In the genomic region with DNA sequence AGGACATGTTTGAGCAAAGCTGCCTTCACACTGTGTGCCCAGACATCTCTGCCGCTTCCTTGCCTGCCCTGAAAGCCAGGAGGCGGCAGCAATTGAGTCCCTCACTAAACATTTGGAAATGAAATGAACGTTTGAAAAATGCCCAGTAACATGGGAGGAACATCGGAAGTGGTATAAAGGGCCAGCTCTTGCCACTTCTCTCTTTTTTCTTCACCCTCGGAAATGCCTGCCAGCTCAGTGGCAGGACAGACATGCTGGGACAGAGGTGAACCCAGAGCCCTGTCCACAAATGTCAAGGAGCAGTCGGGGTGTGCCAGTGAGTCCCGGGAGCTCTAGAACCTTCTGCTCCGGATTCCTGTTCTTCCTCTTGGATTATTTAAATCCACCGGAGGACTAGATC, we compare ENCODE assay signal across 17 cellular contexts. TPM values are rescaled to one million over a fixed set of nuclear protein-coding genes. Genes with fewer than 3 reads are reported as not detected.
A peak's percentile ranks its signal among the peaks of the same experiment; 100 is the strongest.
DNase-seq lines count a peak whose midpoint lies in the region; ATAC-seq and TF ChIP-seq lines count a peak whose summit lies in the region.
"Had no signal": no experiment of that assay in that cellular context is flagged by ENCODE, and none has a peak within 500 bp of the region (broad histone marks: within the 10 kb centered on the region; RNA-seq: fewer than 3 reads in every experiment).

No MANE protein-coding gene starts in this region.

- H3K36me3 ChIP-seq in left ventricle myocardium inferior (peaks cover 42% of the 10 kb centered on the region), subcutaneous abdominal adipose tissue (ENCODE audit: control insufficient read depth in 5 of 5, insufficient read depth in 5 of 5, low read length in 5 of 5) (peaks cover 0 to 6% (median 0%) of the 10 kb centered on the region in 5 donors), tibial nerve (peaks cover 0 to 17% (median 0%) of the 10 kb centered on the region in 3 donors)

- H3K27ac ChIP-seq in left ventricle myocardium inferior (replicated peaks) (peak overlapping the region; percentile 31), foreskin keratinocyte (no peak overlapping the region), subcutaneous abdominal adipose tissue (ENCODE audit: low read depth, low read length) (peak overlapping the region; percentile 42), tibial nerve (no peak overlapping the region)
- H3K27ac ChIP-seq: 22Rv1, A549, C4-2B had no signal

- intact Hi-C loops in activated CD4-positive, alpha-beta T cell treated with anti-CD3 and anti-CD28 coated beads, Interleukin-2, amount 10 ng/mL, durations not matched to agents 24 days and 14 days (cut with micrococcal nuclease) = no loop called here
- intact Hi-C loops in left ventricle myocardium inferior (cut with micrococcal nuclease) = no loop called here
- intact Hi-C loops in left cardiac atrium (cut with DNase I) = no loop called here

- TF ChIP-seq POLR2A in tibial nerve (IDR thresholded peaks at IDR 0.05) = no peak

- H3K36me3 Mint-ChIP-seq in activated CD4-positive, alpha-beta T cell treated with anti-CD3 and anti-CD28 coated beads, Interleukin-2, amount 10 ng/mL, durations not matched to agents 24 days and 14 days (ENCODE audit: low read depth) = peaks cover 23% of the 10 kb centered on the region

- no peaks in the 10 kb centered on the region for H3K4me1 Mint-ChIP-seq in activated CD4-positive, alpha-beta T cell treated with anti-CD3 and anti-CD28 coated beads, Interleukin-2, amount 10 ng/mL, durations not matched to agents 24 days and 14 days

- H3K9me3 ChIP-seq in left ventricle myocardium inferior (replicated peaks) (no peaks in the 10 kb centered on the region), subcutaneous abdominal adipose tissue (ENCODE audit: control insufficient read depth in 5 of 5, low read length in 5 of 5) (no peaks in the 10 kb centered on the region), tibial nerve (no peaks in the 10 kb centered on the region)
- H3K9me3 ChIP-seq: A549, Caco-2 had no signal

- H3K9ac ChIP-seq in subcutaneous abdominal adipose tissue (ENCODE audit: low read length in 5 of 5) = peak overlapping the region in 1 of 5 donors; percentile 6

- WGBS in tibial nerve, 2 donors = 85 to 87% methylated on average over 9 of the region's 9 CpGs

- H3K4me3 Mint-ChIP-seq in activated CD4-positive, alpha-beta T cell treated with anti-CD3 and anti-CD28 coated beads, Interleukin-2, amount 10 ng/mL, durations not matched to agents 24 days and 14 days = no peak overlapping the region
- H3K4me3 Mint-ChIP-seq: CD4-positive, alpha-beta T cell; H9 had no signal

- peak overlapping the region; percentile 7 for H3K27ac Mint-ChIP-seq in activated CD4-positive, alpha-beta T cell treated with anti-CD3 and anti-CD28 coated beads, Interleukin-2, amount 10 ng/mL, durations not matched to agents 24 days and 14 days
- H3K27ac Mint-ChIP-seq: CD4-positive, alpha-beta T cell; H9 had no signal

- ATAC-seq in left cardiac atrium (no peak), foreskin keratinocyte (peak; percentile 30)
- ATAC-seq: A549, HepG2 had no signal

- H3K4me3 ChIP-seq in left ventricle myocardium inferior = no peak overlapping the region
- no peak overlapping the region for H3K4me3 ChIP-seq in subcutaneous abdominal adipose tissue (ENCODE audit: low read depth in 1 of 5, low read length in 5 of 5)
- H3K4me3 ChIP-seq in tibial nerve = no peak overlapping the region
- H3K4me3 ChIP-seq: A549 had no signal

- TF ChIP-seq CTCF in left ventricle myocardium inferior (IDR thresholded peaks at IDR 0.05; ENCODE audit: borderline replicate concordance) (no peak), foreskin keratinocyte (conservative IDR thresholded peaks at IDR 0.05) (no peak), tibial nerve (IDR thresholded peaks at IDR 0.05) (no peak)

- no peaks in the 10 kb centered on the region for H3K9me3 Mint-ChIP-seq in activated CD4-positive, alpha-beta T cell treated with anti-CD3 and anti-CD28 coated beads, Interleukin-2, amount 10 ng/mL, durations not matched to agents 24 days and 14 days
- H3K9me3 Mint-ChIP-seq: CD4-positive, alpha-beta T cell; H9 had no signal

- H3K27me3 ChIP-seq in left ventricle myocardium inferior (ENCODE audit: low read depth) = no peaks in the 10 kb centered on the region
- H3K27me3 ChIP-seq in foreskin keratinocyte = no peaks in the 10 kb centered on the region
- H3K27me3 ChIP-seq in subcutaneous abdominal adipose tissue (ENCODE audit: control insufficient read depth in 5 of 5, insufficient read depth in 4 of 5, low read length in 5 of 5) = no peaks in the 10 kb centered on the region
- H3K27me3 ChIP-seq in tibial nerve = no peaks in the 10 kb centered on the region

- no peak for TF ChIP-seq EP300 in tibial nerve (IDR thresholded peaks at IDR 0.05)

- DNase-seq in activated CD4-positive, alpha-beta T cell treated with anti-CD3 and anti-CD28 coated beads, Interleukin-2, amount 10 ng/mL, durations not matched to agents 24 days and 14 days = no peak
- no peak for DNase-seq in activated CD4-positive, alpha-beta T cell treated with anti-CD3 and anti-CD28 coated beads, Interleukin-2, amount 50 U/mL, for 4 hours
- DNase-seq in left ventricle myocardium inferior = no peak
- no peak for DNase-seq in left cardiac atrium
- no peak for DNase-seq in foreskin keratinocyte
- no peak for DNase-seq in tibial nerve (ENCODE audit: low spot score in 2 of 2)
- no peak for DNase-seq in stimulated activated CD4-positive, alpha-beta T cell treated with anti-CD3 and anti-CD28 coated beads, Interleukin-12 subunit alpha, Interleukin-12 subunit beta, amount 100 ng/mL, for 4 hours
- DNase-seq: AML-193; Caco-2; CD4-positive, alpha-beta T cell; GDM1; H9 had no signal

- H3K4me1 ChIP-seq in left ventricle myocardium inferior (peaks cover 39% of the 10 kb centered on the region), foreskin keratinocyte (no peaks in the 10 kb centered on the region), subcutaneous abdominal adipose tissue (ENCODE audit: control insufficient read depth in 5 of 5, insufficient read depth in 5 of 5, low read length in 5 of 5) (peaks cover 3 to 56% (median 33%) of the 10 kb centered on the region in 5 donors), tibial nerve (peaks cover 0 to 19% (median 3%) of the 10 kb centered on the region in 4 donors)
- H3K4me1 ChIP-seq: Caco-2 had no signal

- no peaks in the 10 kb centered on the region for H3K27me3 Mint-ChIP-seq in activated CD4-positive, alpha-beta T cell treated with anti-CD3 and anti-CD28 coated beads, Interleukin-2, amount 10 ng/mL, durations not matched to agents 24 days and 14 days
- H3K27me3 Mint-ChIP-seq: CD4-positive, alpha-beta T cell had no signal

RNA-seq across cellular contexts. Expression of a gene that starts 46.1 kb away (rescaled TPM):
- 76.9 and 77.5 TPM in 2 replicates for total RNA-seq in activated CD4-positive, alpha-beta T cell treated with anti-CD3 and anti-CD28 coated beads, Interleukin-2, amount 10 ng/mL, durations not matched to agents 24 days and 14 days
- total RNA-seq in left ventricle myocardium inferior = 25.4 TPM
- total RNA-seq in left cardiac atrium = 10 to 100 TPM; 43.2 to 50.6 TPM
- total RNA-seq in foreskin keratinocyte = 113 and 118 TPM in 2 replicates
- polyA plus RNA-seq in foreskin keratinocyte = 124 and 143 TPM in 2 replicates
- total RNA-seq in tibial nerve = 100 to 1,000 TPM; 137 to 203 (median 170) TPM

RNA-seq across cellular contexts. Expression of a gene that starts 46.2 kb away (rescaled TPM):
- total RNA-seq in activated CD4-positive, alpha-beta T cell treated with anti-CD3 and anti-CD28 coated beads, Interleukin-2, amount 10 ng/mL, durations not matched to agents 24 days and 14 days = 7.3 and 7.6 TPM in 2 replicates
- total RNA-seq in left ventricle myocardium inferior (4.0 TPM), left cardiac atrium (1 to 10 TPM; 5.4 to 6.5 TPM), foreskin keratinocyte (4.7 and 4.9 TPM in 2 replicates), tibial nerve (10 to 100 TPM; 23.4 to 53.3 (median 26.8) TPM)
- 1.9 and 2.1 TPM in 2 replicates for polyA plus RNA-seq in foreskin keratinocyte

Comparison
In these comparisons a context has a peak if more than half of its experiments do, and no peak if none do; other contexts are left out.
1. H3K27ac ChIP-seq: peak in left ventricle myocardium inferior (single experiment) and subcutaneous abdominal adipose tissue (single experiment); none in foreskin keratinocyte (single experiment) and tibial nerve (0 of 4).